ENCODE assay signal across 8 cellular contexts in the genomic region with DNA sequence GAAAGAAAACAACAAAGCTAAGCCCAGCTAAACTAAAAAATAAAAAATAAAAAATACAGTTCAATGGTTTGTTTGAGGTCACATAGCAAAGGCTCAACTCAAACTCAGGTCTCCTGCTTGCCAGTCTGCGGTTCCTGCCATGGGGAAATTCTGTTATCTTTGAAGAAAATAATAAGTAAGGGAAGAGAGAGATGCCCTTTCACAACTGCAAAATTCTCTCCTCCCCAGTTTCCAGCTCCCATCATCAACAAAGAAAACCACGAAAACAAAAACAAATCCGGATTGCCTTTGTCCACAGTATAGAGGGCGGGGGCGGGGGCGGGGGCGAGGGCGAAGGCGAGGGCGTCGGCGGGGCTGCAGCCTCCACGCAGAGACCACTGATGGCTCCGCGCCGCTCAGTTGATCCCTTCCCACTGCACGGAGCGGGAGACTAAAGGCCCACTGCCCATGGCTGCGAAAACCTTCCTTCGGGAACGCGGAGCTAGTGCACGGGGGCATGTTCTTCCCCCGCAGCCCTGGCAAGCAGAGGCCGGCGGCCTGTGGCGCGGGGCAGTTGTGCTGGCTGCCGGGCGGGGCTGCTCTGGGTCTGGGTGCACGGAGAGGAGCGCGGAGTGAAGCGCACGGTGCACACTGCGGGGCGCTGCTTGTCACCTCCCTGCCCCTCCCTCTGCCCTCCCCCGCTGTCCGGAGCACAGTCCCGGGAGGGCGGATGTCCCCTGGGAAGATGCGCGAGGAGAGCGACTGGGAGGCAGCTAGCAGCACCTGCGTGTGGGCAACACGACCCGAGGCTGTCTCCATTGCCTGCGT. TPM values are rescaled to one million over a fixed set of nuclear protein-coding genes. Genes with fewer than 3 reads are reported as not detected.
DNase-seq lines count a peak whose midpoint lies in the region; ATAC-seq and TF ChIP-seq lines count a peak whose summit lies in the region.

No MANE protein-coding gene starts in this region.

- 1% methylated on average over 47 to 48 of the region's 48 CpGs for WGBS in lung, 2 donors

- CTCF ChIA-PET in CD8-positive, alpha-beta T cell (lab: Charles Lee) = no interaction called here

- H3K27ac Mint-ChIP-seq in CD8-positive, alpha-beta T cell = no peak overlapping the region
- no peak overlapping the region for H3K27ac Mint-ChIP-seq in effector memory CD8-positive, alpha-beta T cell

- H3K27ac ChIP-seq in CD8-positive, alpha-beta T cell (ENCODE audit: low read depth, low read length) = no peak overlapping the region
- H3K27ac ChIP-seq in lung (ENCODE audit: low read depth in 1 of 2, low read length in 1 of 2) = peak overlapping the region in 1 of 2 donors; percentile 26

- TF ChIP-seq CTCF in CD8-positive, alpha-beta T cell (IDR thresholded peaks at IDR 0.05) = no peak
- TF ChIP-seq CTCF in LNCAP (IDR thresholded peaks at IDR 0.05) (peak; percentile 24; the same call in 1 of the 2 replicates), lung (IDR thresholded peaks at IDR 0.05; ENCODE audit: control extremely low read depth, extremely low read depth) (no peak)

- H3K4me3 Mint-ChIP-seq in CD8-positive, alpha-beta T cell = peak overlapping the region; percentile 64
- peak overlapping the region; percentile 57 to 58 for H3K4me3 Mint-ChIP-seq in effector memory CD8-positive, alpha-beta T cell

- H3K36me3 ChIP-seq in CD8-positive, alpha-beta T cell (ENCODE audit: insufficient read depth, low read length) = no peaks in the 10 kb centered on the region
- H3K36me3 ChIP-seq in lung (ENCODE audit: control insufficient read depth in 2 of 2, insufficient read depth in 2 of 2, low read length in 2 of 2) = no peaks in the 10 kb centered on the region

- intact Hi-C loops in CD8-positive, alpha-beta T cell (cut with DNase I, micrococcal nuclease) = no loop called here

- ATAC-seq in CD8-positive, alpha-beta T cell = no peak
- peak; percentile 49 for ATAC-seq in GM21529 (IDR thresholded peaks at IDR 0.05; ENCODE audit: unreplicated experiment)
- ATAC-seq in effector memory CD8-positive, alpha-beta T cell (replicated peaks) = peak; percentile 51
- peak; percentile 79 for ATAC-seq in lung (ENCODE audit: insufficient read depth, low FRiP score)
- ATAC-seq in HG02973 (IDR thresholded peaks at IDR 0.05; ENCODE audit: unreplicated experiment) = no peak

- H3K9me3 ChIP-seq in CD8-positive, alpha-beta T cell (ENCODE audit: low read length) = no peaks in the 10 kb centered on the region
- H3K9me3 ChIP-seq in lung (ENCODE audit: control insufficient read depth in 2 of 2, insufficient read depth in 1 of 2, low read length in 1 of 2) = no peaks in the 10 kb centered on the region

- H3K4me1 Mint-ChIP-seq in CD8-positive, alpha-beta T cell (ENCODE audit: low read depth) = peaks cover 10% of the 10 kb centered on the region
- no peaks in the 10 kb centered on the region for H3K4me1 Mint-ChIP-seq in effector memory CD8-positive, alpha-beta T cell (ENCODE audit: low read depth in 2 of 2)

- peak in 1 of 7 experiments; percentile 9 for DNase-seq in CD8-positive, alpha-beta T cell
- peak; percentile 8 for DNase-seq in T-helper 9 cell
- no peak for DNase-seq in effector memory CD8-positive, alpha-beta T cell
- peak; percentile 41 for DNase-seq in lung (ENCODE audit: low spot score)
- DNase-seq in stimulated activated CD8-positive, alpha-beta memory T cell treated with anti-CD3 and anti-CD28 coated beads, Interleukin-4, amount 100 ng/mL, for 48 hours = peak; percentile 28

- no peaks in the 10 kb centered on the region for H3K4me1 ChIP-seq in CD8-positive, alpha-beta T cell (ENCODE audit: insufficient read depth, low read length)
- peaks cover 2 to 3% of the 10 kb centered on the region in 2 donors for H3K4me1 ChIP-seq in lung (ENCODE audit: control insufficient read depth in 2 of 2, insufficient read depth in 2 of 2, low read length in 2 of 2)

- H3K27me3 ChIP-seq in CD8-positive, alpha-beta T cell (ENCODE audit: insufficient read depth, low read length) = no peaks in the 10 kb centered on the region
- no peaks in the 10 kb centered on the region for H3K27me3 ChIP-seq in lung (ENCODE audit: control insufficient read depth, insufficient read depth)

- no peaks in the 10 kb centered on the region for H3K36me3 Mint-ChIP-seq in CD8-positive, alpha-beta T cell
- H3K36me3 Mint-ChIP-seq in effector memory CD8-positive, alpha-beta T cell (ENCODE audit: insufficient read depth) = no peaks in the 10 kb centered on the region

- H3K9me3 Mint-ChIP-seq in CD8-positive, alpha-beta T cell = no peaks in the 10 kb centered on the region
- H3K9me3 Mint-ChIP-seq in effector memory CD8-positive, alpha-beta T cell = no peaks in the 10 kb centered on the region

- peak overlapping the region; percentile 41 for H3K4me3 ChIP-seq in CD8-positive, alpha-beta T cell (ENCODE audit: low read depth, low read length)
- H3K4me3 ChIP-seq in lung = peak overlapping the region; percentile 49

- POLR2A ChIA-PET in CD8-positive, alpha-beta T cell (lab: Charles Lee) = no interaction called here

- peaks cover 24% of the 10 kb centered on the region for H3K27me3 Mint-ChIP-seq in CD8-positive, alpha-beta T cell (ENCODE audit: low read depth)
- H3K27me3 Mint-ChIP-seq in effector memory CD8-positive, alpha-beta T cell = peaks cover 17 to 25% of the 10 kb centered on the region in 2 donors

RNA-seq across cellular contexts. Expression of a gene that starts 54.2 kb away (rescaled TPM):
- total RNA-seq in CD8-positive, alpha-beta T cell = not detected
- total RNA-seq in lung = 10 to 100 TPM; 15.7 to 43.5 TPM
- 10 to 100 TPM; 15.6 to 17.8 TPM for polyA plus RNA-seq in lung

Comparison
In these comparisons a context has a peak if more than half of its experiments do, and no peak if none do; other contexts are left out.
1. ATAC-seq: peak in GM21529 (single experiment), effector memory CD8-positive, alpha-beta T cell (single experiment) and lung (single experiment); none in CD8-positive, alpha-beta T cell (single experiment) and HG02973 (single experiment).
2. DNase-seq: peak in T-helper 9 cell (single experiment), lung (single experiment) and stimulated activated CD8-positive, alpha-beta memory T cell treated with anti-CD3 and anti-CD28 coated beads, Interleukin-4, amount 100 ng/mL, for 48 hours (single experiment); none in effector memory CD8-positive, alpha-beta T cell (0 of 3).
3. RNA of a gene that starts 54.2 kb away (total RNA-seq): 15.7 to 43.5 TPM in lung; not detected in CD8-positive, alpha-beta T cell; every median in the first group is over 10 times any median in the second.